Comparison of ENCODE assay signal across 1 cellular context in genomic region chr5:43045236-43045635, GRCh38.
TF ChIP-seq lines count a peak whose summit lies in the region.

No MANE protein-coding gene starts in this region.

TF ChIP-seq in GM23338, 12 proteins besides CTCF, POLR2A, EP300 and RAD21:
- TF ChIP-seq NANOG (IDR thresholded peaks at IDR 0.05; ENCODE audit: borderline replicate concordance) = no peak
- no peak for TF ChIP-seq CREB1 (CRISPR knock-in tag; IDR thresholded peaks at IDR 0.05; ENCODE audit: low read depth)
- no peak for TF ChIP-seq EZH2phosphoT487 (IDR thresholded peaks at IDR 0.05; ENCODE audit: unreplicated experiment)
- TF ChIP-seq, protein P1, sequence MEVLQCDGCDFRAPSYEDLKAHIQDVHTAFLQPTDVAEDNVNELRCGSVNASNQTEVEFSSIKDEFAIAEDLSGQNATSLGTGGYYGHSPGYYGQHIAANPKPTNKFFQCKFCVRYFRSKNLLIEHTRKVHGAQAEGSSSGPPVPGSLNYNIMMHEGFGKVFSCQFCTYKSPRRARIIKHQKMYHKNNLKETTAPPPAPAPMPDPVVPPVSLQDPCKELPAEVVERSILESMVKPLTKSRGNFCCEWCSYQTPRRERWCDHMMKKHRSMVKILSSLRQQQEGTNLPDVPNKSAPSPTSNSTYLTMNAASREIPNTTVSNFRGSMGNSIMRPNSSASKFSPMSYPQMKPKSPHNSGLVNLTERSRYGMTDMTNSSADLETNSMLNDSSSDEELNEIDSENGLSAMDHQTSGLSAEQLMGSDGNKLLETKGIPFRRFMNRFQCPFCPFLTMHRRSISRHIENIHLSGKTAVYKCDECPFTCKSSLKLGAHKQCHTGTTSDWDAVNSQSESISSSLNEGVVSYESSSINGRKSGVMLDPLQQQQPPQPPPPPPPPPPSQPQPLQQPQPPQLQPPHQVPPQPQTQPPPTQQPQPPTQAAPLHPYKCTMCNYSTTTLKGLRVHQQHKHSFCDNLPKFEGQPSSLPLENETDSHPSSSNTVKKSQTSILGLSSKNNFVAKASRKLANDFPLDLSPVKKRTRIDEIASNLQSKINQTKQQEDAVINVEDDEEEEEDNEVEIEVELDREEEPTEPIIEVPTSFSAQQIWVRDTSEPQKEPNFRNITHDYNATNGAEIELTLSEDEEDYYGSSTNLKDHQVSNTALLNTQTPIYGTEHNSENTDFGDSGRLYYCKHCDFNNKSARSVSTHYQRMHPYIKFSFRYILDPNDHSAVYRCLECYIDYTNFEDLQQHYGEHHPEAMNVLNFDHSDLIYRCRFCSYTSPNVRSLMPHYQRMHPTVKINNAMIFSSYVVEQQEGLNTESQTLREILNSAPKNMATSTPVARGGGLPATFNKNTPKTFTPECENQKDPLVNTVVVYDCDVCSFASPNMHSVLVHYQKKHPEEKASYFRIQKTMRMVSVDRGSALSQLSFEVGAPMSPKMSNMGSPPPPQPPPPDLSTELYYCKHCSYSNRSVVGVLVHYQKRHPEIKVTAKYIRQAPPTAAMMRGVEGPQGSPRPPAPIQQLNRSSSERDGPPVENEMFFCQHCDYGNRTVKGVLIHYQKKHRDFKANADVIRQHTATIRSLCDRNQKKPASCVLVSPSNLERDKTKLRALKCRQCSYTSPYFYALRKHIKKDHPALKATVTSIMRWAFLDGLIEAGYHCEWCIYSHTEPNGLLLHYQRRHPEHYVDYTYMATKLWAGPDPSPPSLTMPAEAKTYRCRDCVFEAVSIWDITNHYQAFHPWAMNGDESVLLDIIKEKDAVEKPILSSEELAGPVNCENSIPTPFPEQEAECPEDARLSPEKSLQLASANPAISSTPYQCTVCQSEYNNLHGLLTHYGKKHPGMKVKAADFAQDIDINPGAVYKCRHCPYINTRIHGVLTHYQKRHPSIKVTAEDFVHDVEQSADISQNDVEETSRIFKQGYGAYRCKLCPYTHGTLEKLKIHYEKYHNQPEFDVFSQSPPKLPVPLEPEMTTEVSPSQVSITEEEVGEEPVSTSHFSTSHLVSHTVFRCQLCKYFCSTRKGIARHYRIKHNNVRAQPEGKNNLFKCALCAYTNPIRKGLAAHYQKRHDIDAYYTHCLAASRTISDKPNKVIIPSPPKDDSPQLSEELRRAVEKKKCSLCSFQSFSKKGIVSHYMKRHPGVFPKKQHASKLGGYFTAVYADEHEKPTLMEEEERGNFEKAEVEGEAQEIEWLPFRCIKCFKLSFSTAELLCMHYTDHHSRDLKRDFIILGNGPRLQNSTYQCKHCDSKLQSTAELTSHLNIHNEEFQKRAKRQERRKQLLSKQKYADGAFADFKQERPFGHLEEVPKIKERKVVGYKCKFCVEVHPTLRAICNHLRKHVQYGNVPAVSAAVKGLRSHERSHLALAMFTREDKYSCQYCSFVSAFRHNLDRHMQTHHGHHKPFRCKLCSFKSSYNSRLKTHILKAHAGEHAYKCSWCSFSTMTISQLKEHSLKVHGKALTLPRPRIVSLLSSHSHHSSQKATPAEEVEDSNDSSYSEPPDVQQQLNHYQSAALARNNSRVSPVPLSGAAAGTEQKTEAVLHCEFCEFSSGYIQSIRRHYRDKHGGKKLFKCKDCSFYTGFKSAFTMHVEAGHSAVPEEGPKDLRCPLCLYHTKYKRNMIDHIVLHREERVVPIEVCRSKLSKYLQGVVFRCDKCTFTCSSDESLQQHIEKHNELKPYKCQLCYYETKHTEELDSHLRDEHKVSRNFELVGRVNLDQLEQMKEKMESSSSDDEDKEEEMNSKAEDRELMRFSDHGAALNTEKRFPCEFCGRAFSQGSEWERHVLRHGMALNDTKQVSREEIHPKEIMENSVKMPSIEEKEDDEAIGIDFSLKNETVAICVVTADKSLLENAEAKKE (CRISPR knock-in tag; IDR thresholded peaks at IDR 0.05) = no peak
- no peak for TF ChIP-seq STAT1 (IDR thresholded peaks at IDR 0.05; ENCODE audit: unreplicated experiment)
- TF ChIP-seq ZNF114 (CRISPR knock-in tag; IDR thresholded peaks at IDR 0.05) = no peak
